In the genomic region with DNA sequence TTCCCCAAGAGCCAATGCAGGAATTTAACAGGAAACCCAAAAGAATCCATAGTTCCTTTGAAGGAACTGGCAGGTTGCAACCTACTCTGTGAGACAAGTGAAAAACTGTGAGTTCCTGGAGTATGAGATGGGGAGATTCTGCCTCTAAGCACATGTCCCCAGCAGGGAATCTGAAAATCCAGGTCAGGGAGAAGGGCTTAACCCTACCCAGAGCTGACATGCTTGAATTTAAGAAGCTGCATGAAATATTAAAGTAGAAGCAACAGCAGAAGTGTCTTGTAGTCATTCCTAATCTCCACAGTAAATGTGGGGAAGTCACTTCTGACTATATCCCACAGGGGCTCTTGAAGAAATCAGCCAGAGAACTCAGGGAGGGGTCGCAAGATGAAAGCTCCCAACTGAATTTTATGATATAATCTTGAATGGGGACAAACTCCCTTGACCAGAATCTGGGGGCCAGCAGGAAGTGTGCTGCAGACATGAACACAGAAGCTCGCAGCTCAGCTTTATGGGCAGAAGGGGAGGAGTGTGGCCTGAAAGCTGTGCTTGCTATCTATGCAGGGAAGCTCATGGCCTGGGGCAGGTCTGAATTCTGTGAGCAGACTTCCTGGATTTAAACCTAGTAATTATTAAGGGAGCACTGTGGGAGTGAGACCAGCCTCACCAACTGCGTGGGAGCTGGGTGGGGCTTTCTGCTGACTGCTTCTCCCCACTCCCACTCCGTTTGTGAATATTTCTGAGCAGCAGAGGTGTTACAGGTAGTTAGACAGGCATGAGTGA, we compare ENCODE assay signal across 16 cellular contexts.
A peak's percentile ranks its signal among the peaks of the same experiment; 100 is the strongest.
DNase-seq lines count a peak whose midpoint lies in the region; ATAC-seq and TF ChIP-seq lines count a peak whose summit lies in the region.
"Had no signal": no experiment of that assay in that cellular context is flagged by ENCODE, and none has a peak within 500 bp of the region (broad histone marks: within the 10 kb centered on the region; RNA-seq: fewer than 3 reads in every experiment).

No MANE protein-coding gene starts in this region.

- no peak overlapping the region for H3K4me2 ChIP-seq in hepatocyte

- in situ Hi-C loops in SK-MEL-5 (cut with HindIII; ENCODE audit: low pct_unique_long_range_greater_than_20kb, low sequenced_read_pairs) = no loop called here

- ATAC-seq in foreskin keratinocyte (peak; percentile 26), GM21723 (IDR thresholded peaks at IDR 0.05; ENCODE audit: unreplicated experiment) (no peak)
- ATAC-seq: activated CD8-positive, alpha-beta T cell treated with anti-CD3 and anti-CD28 coated beads for 36 hours; left lobe of liver had no signal

- TF ChIP-seq CTCF in foreskin keratinocyte (conservative IDR thresholded peaks at IDR 0.05) = no peak
- no peak for TF ChIP-seq CTCF in hepatocyte (IDR thresholded peaks at IDR 0.05; ENCODE audit: poor library complexity)

- WGBS in hepatocyte (ENCODE audit: low lambda C conversion rate, missing lambda C conversion rate) = 55% methylated on average over 4 of the region's 4 CpGs

- H4K20me1 ChIP-seq in hepatocyte (ENCODE audit: insufficient read depth, poor library complexity, severe bottlenecking) = no peaks in the 10 kb centered on the region
- H4K20me1 ChIP-seq: BLaER1 treated with 17β-estradiol and CSF1 and Interleukin-3, amounts not matched to agents 10 nM and 100 nM had no signal

- no peaks in the 10 kb centered on the region for H3K36me3 ChIP-seq in hepatocyte (replicated peaks; ENCODE audit: insufficient read depth, low read depth)
- H3K36me3 ChIP-seq: BLaER1 treated with 17β-estradiol and CSF1 and Interleukin-3, amounts not matched to agents 10 nM and 100 nM had no signal

- H2AFZ ChIP-seq in hepatocyte = no peak overlapping the region

- no peak overlapping the region for H3K4me3 ChIP-seq in hepatocyte
- H3K4me3 ChIP-seq: BLaER1 treated with 17β-estradiol and CSF1 and Interleukin-3, amounts not matched to agents 10 nM and 100 nM had no signal

- DNase-seq in NCI-H1417 (lab: John Stamatoyannopoulos, UW) (peak in 2 of 3 experiments; percentile 22 to 54), NCI-H1417 treated with DMSO at 0.1 percent for 48 hours (lab: John Stamatoyannopoulos, UW) (no peak), SK-MEL-5 (ENCODE audit: low read depth, low spot score) (peak; percentile 73), foreskin keratinocyte (no peak), renal cortical epithelial cell (ENCODE audit: low read depth) (peak; percentile 29), hepatocyte (ENCODE audit: low spot score) (no peak), DMS 273 treated with DMSO at 0.1 percent for 48 hours (lab: John Stamatoyannopoulos, UW) (no peak)
- DNase-seq: activated CD8-positive, alpha-beta T cell treated with anti-CD3 and anti-CD28 coated beads for 36 hours; HFFc6; hypothalamus; NCI-H510A; stimulated activated CD4-positive, alpha-beta T cell treated with anti-CD3 and anti-CD28 coated beads, Interleukin-12 subunit alpha, Interleukin-12 subunit beta, amount 100 ng/mL, for 4 hours; stimulated activated naive CD4-positive, alpha-beta T cell had no signal

- no peaks in the 10 kb centered on the region for H3K9me3 ChIP-seq in hepatocyte (ENCODE audit: low read depth)
- H3K9me3 ChIP-seq: BLaER1 treated with 17β-estradiol and CSF1 and Interleukin-3, amounts not matched to agents 10 nM and 100 nM had no signal

- H3K4me1 ChIP-seq in foreskin keratinocyte (no peaks in the 10 kb centered on the region), hepatocyte (ENCODE audit: insufficient read depth) (peaks cover 19% of the 10 kb centered on the region)

- H3K79me2 ChIP-seq in hepatocyte = no peaks in the 10 kb centered on the region

- H3K27ac ChIP-seq in foreskin keratinocyte (no peak overlapping the region), hepatocyte (no peak overlapping the region)
- H3K27ac ChIP-seq: BLaER1 treated with 17β-estradiol and CSF1 and Interleukin-3, amounts not matched to agents 10 nM and 100 nM had no signal

- H3K9me2 ChIP-seq in hepatocyte (replicated peaks; ENCODE audit: insufficient read depth) = no peaks in the 10 kb centered on the region

- H3K27me3 ChIP-seq in foreskin keratinocyte = no peaks in the 10 kb centered on the region
- no peaks in the 10 kb centered on the region for H3K27me3 ChIP-seq in hepatocyte
- H3K27me3 ChIP-seq: BLaER1 treated with 17β-estradiol and CSF1 and Interleukin-3, amounts not matched to agents 10 nM and 100 nM had no signal

Comparison
In these comparisons a context has a peak if more than half of its experiments do, and no peak if none do; other contexts are left out.
1. DNase-seq: peak in NCI-H1417 (2 of 3), SK-MEL-5 (single experiment) and renal cortical epithelial cell (single experiment); none in NCI-H1417 treated with DMSO at 0.1 percent for 48 hours (single experiment), foreskin keratinocyte (0 of 2), hepatocyte (single experiment) and DMS 273 treated with DMSO at 0.1 percent for 48 hours (single experiment).